In genomic region chr6:133012774-133013173, GRCh38 we compare ENCODE assay signal across 8 cellular contexts.
"Had no signal": no experiment of that assay in that cellular context is flagged by ENCODE, and none has a peak within 500 bp of the region (broad histone marks: within the 10 kb centered on the region; RNA-seq: fewer than 3 reads in every experiment).

No MANE protein-coding gene starts in this region.

- DNase-seq: GM23248, GOT3, H9, HCEC 1CT, IMR-90 had no signal

- H3K4me3 ChIP-seq: GM23248, K562 had no signal

- H2AFZ ChIP-seq: GM23248 had no signal

- H3K27ac Mint-ChIP-seq: H9 had no signal

- H3K9ac ChIP-seq: GM23248 had no signal

- H3K9me3 Mint-ChIP-seq: H9 had no signal

- H3K4me3 Mint-ChIP-seq: H9 had no signal

- ATAC-seq: K562 had no signal

- H3K27ac ChIP-seq: GM23248 had no signal

- FAIRE-seq: H54, HTR-8/SVneo, K562 had no signal
